In the genomic region with DNA sequence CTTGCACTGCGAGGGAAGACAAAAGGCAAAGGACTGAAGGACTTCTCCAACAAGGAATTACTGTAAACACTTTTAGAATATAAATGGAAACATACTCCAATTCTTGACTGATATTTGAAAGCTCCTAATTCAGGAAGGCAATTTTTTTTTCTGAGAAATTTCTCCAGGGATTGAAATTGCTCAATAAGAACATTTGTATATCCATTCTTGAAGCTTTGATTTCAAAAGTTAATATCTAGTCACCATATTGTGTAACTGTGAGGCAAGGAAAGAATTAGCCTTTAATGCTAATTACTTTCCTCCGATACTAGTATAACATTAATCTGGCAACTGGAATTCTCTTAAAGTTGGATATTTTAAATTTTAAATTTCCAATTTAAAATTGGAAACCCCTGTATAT, we compare ENCODE assay signal across 21 cellular contexts.
"Had no signal": no experiment of that assay in that cellular context is flagged by ENCODE, and none has a peak within 500 bp of the region (broad histone marks: within the 10 kb centered on the region; RNA-seq: fewer than 3 reads in every experiment).

No MANE protein-coding gene starts in this region.

- H3K27me3 ChIP-seq: ascending aorta, breast epithelium, left lung, tibial nerve, uterus had no signal

- ATAC-seq: esophagus mucosa; left lung; stimulated activated naive CD8-positive, alpha-beta T cell treated with anti-CD3 and anti-CD28 coated beads, Interleukin-15, Interleukin-2, amounts not matched to agents 100 U/mL and 50 U/mL, for 24 hours; T-cell had no signal

- DNase-seq: activated CD4-positive, alpha-beta memory T cell treated with anti-CD3 and anti-CD28 coated beads, Interleukin-2, amount 10 ng/mL, durations not matched to agents 7 days and 5 days; activated CD4-positive, alpha-beta T cell treated with anti-CD3 and anti-CD28 coated beads for 48 hours; activated CD4-positive, CD25-positive, alpha-beta regulatory T cell; activated naive CD4-positive, alpha-beta T cell treated with anti-CD3 and anti-CD28 coated beads for 36 hours; activated T-cell treated with anti-CD3 and anti-CD28 coated beads, Interleukin-2, amount 50 U/mL, for 24 hours; effector CD8-positive, alpha-beta T cell; head of caudate nucleus; left lung; nephron progenitor cell; occipital lobe; posterior cingulate gyrus; retina; stimulated activated CD4-positive, alpha-beta T cell treated with anti-CD3 and anti-CD28 coated beads, Interleukin-2, amount 100 ng/mL, for 24 hours; stimulated activated naive CD8-positive, alpha-beta T cell treated with anti-CD3 and anti-CD28 coated beads, Interleukin-15, Interleukin-2, amounts not matched to agents 100 U/mL and 50 U/mL, for 24 hours; T-cell; T1000; uterus had no signal

- H3K4me3 ChIP-seq: ascending aorta, breast epithelium, left lung, tibial nerve, uterus had no signal

- H3K9me3 ChIP-seq: ascending aorta, breast epithelium, left lung, tibial nerve, uterus had no signal

- H3K4me1 ChIP-seq: ascending aorta, breast epithelium, left lung, tibial nerve, uterus had no signal

- H3K36me3 ChIP-seq: ascending aorta, breast epithelium, left lung, tibial nerve, uterus had no signal

- H3K27ac ChIP-seq: ascending aorta, breast epithelium, left lung, tibial nerve, uterus had no signal
